Comparison of ENCODE assay signal across 26 cellular contexts in the genomic region with DNA sequence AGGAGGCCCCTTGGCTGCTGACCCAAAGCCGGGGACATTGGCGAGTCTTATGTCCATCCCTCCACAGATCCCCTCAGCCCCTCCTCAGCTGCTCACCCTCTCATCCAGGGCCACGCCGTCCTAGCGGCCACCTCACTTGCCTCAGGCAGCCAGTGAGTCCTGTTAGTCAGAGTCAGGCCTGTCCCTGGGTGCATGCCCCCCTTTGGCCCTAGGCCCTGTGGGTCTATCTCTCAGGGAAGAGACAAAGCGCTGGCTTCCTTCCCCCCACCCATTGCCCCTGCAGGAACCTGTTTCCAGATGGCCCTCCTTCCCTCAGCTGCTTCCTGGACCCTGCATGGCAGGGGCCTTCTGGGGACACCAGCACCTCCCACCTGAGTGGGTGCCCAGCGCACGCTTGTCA.
"Had no signal": no experiment of that assay in that cellular context is flagged by ENCODE, and none has a peak within 500 bp of the region (broad histone marks: within the 10 kb centered on the region; RNA-seq: fewer than 3 reads in every experiment).

No MANE protein-coding gene starts in this region.

- H3K36me3 ChIP-seq: brain microvascular endothelial cell, left lung, lower lobe of right lung, tibial artery, upper lobe of right lung had no signal

- H3K27me3 Mint-ChIP-seq: T-cell had no signal

- DNase-seq: activated CD4-positive, alpha-beta T cell treated with anti-CD3 and anti-CD28 coated beads for 4 hours; activated CD4-positive, alpha-beta T cell treated with anti-CD3 and anti-CD28 coated beads, Interleukin-2, amount 50 U/mL, for 4 hours; activated effector memory CD4-positive, alpha-beta T cell treated with Interleukin-2 at 50 U/mL for 16 hours; activated naive CD4-positive, alpha-beta T cell treated with Interleukin-2 at 50 U/mL for 16 hours; activated T-cell treated with anti-CD3 and anti-CD28 coated beads for 4 hours; activated T-cell treated with anti-CD3 and anti-CD28 coated beads, Interleukin-2, amount 50 U/mL, for 72 hours; amniotic stem cell; brain microvascular endothelial cell; caudate nucleus; foreskin fibroblast; left lung; lower lobe of right lung; mesenchymal stem cell; natural killer cell; small intestine; stimulated activated CD4-positive, alpha-beta T cell treated with anti-CD3 and anti-CD28 coated beads, Interleukin-4, amount 100 ng/mL, for 24 hours; stimulated activated naive CD8-positive, alpha-beta T cell treated with anti-CD3 and anti-CD28 coated beads, Interleukin-15, amount 100 ng/mL, for 72 hours; substantia nigra; T-cell; tibial artery; upper lobe of right lung had no signal

- H3K4me3 Mint-ChIP-seq: natural killer cell; stimulated activated effector memory CD8-positive, alpha-beta T cell treated with anti-CD3 and anti-CD28 coated beads, Interleukin-12 subunit alpha, Interleukin-12 subunit beta, amount 100 ng/mL, for 72 hours; stimulated activated naive CD8-positive, alpha-beta T cell treated with anti-CD3 and anti-CD28 coated beads, Interleukin-15, amount 100 ng/mL, for 72 hours; T-helper 2 cell treated with Interferon-gamma antibody and Interleukin-4, amounts not matched to agents 5 μg/mL and 100 μg/mL, for 36 hours had no signal

- H3K27ac Mint-ChIP-seq: activated T-cell treated with anti-CD3 and anti-CD28 coated beads, Interleukin-2, amount 50 U/mL, for 72 hours; natural killer cell; stimulated activated effector memory CD8-positive, alpha-beta T cell treated with anti-CD3 and anti-CD28 coated beads, Interleukin-12 subunit alpha, Interleukin-12 subunit beta, amount 100 ng/mL, for 72 hours; stimulated activated naive CD8-positive, alpha-beta T cell treated with anti-CD3 and anti-CD28 coated beads, Interleukin-15, amount 100 ng/mL, for 72 hours; T-cell; T-helper 2 cell treated with Interferon-gamma antibody and Interleukin-4, amounts not matched to agents 5 μg/mL and 100 μg/mL, for 36 hours had no signal

- H3K27me3 ChIP-seq: brain microvascular endothelial cell, upper lobe of right lung had no signal

- H3K36me3 Mint-ChIP-seq: natural killer cell, T-cell had no signal

- H3K9me3 ChIP-seq: left lung, lower lobe of right lung, tibial artery, upper lobe of right lung had no signal

- H3K9me3 Mint-ChIP-seq: activated T-cell treated with anti-CD3 and anti-CD28 coated beads, Interleukin-2, amount 50 U/mL, for 72 hours; natural killer cell; stimulated activated effector memory CD8-positive, alpha-beta T cell treated with anti-CD3 and anti-CD28 coated beads, Interleukin-12 subunit alpha, Interleukin-12 subunit beta, amount 100 ng/mL, for 72 hours; stimulated activated naive CD8-positive, alpha-beta T cell treated with anti-CD3 and anti-CD28 coated beads, Interleukin-15, amount 100 ng/mL, for 72 hours; T-cell; T-helper 2 cell treated with Interferon-gamma antibody and Interleukin-4, amounts not matched to agents 5 μg/mL and 100 μg/mL, for 36 hours had no signal

- H3K27ac ChIP-seq: brain microvascular endothelial cell, left lung, lower lobe of right lung, tibial artery, upper lobe of right lung, VCaP had no signal

- H3K4me1 ChIP-seq: lower lobe of right lung, tibial artery, upper lobe of right lung had no signal

- H3K4me3 ChIP-seq: left lung, lower lobe of right lung, tibial artery, upper lobe of right lung had no signal

- ATAC-seq: activated T-cell treated with anti-CD3 and anti-CD28 coated beads, Interleukin-2, amount 50 U/mL, for 72 hours; esophagus mucosa; left lung; lower lobe of right lung; natural killer cell; sciatic nerve; stimulated activated effector memory CD8-positive, alpha-beta T cell treated with anti-CD3 and anti-CD28 coated beads, Interleukin-12 subunit alpha, Interleukin-12 subunit beta, amount 100 ng/mL, for 72 hours; stimulated activated naive CD8-positive, alpha-beta T cell treated with anti-CD3 and anti-CD28 coated beads, Interleukin-15, amount 100 ng/mL, for 72 hours; T-cell; upper lobe of right lung had no signal
